ENCODE assay signal across 31 cellular contexts in genomic region chr19:554817-555216, GRCh38. TPM values are rescaled to one million over a fixed set of nuclear protein-coding genes. Genes with fewer than 3 reads are reported as not detected.
"Had no signal": no experiment of that assay in that cellular context is flagged by ENCODE, and none has a peak within 500 bp of the region (broad histone marks: within the 10 kb centered on the region; RNA-seq: fewer than 3 reads in every experiment).

No MANE protein-coding gene starts in this region.

- ATAC-seq: esophagus mucosa; foreskin keratinocyte; gastroesophageal sphincter; mucosa of descending colon; natural killer cell treated with Interleukin-12 subunit alpha and Interleukin-12 subunit beta and Interleukin-15 and Interleukin-18, amount 100 ng/mL, for 72 hours; sciatic nerve; stimulated activated naive CD8-positive, alpha-beta T cell treated with anti-CD3 and anti-CD28 coated beads, Interleukin-15, amount 100 ng/mL, for 72 hours had no signal

- H3K36me3 ChIP-seq: gastroesophageal sphincter, heart left ventricle, suprapubic skin, vagina had no signal

- H3K27ac Mint-ChIP-seq: endodermal cell; memory B cell; mesothelial cell of epicardium; naive B cell; natural killer cell treated with Interleukin-12 subunit alpha and Interleukin-12 subunit beta and Interleukin-15 and Interleukin-18, amount 100 ng/mL, for 72 hours; progenitor cell of endocrine pancreas; stimulated activated naive CD8-positive, alpha-beta T cell treated with anti-CD3 and anti-CD28 coated beads, Interleukin-15, amount 100 ng/mL, for 72 hours had no signal

- H3K9ac ChIP-seq: parathyroid adenoma had no signal

- H3K4me1 Mint-ChIP-seq: endodermal cell, memory B cell, naive B cell, neural crest cell had no signal

- H3K36me3 Mint-ChIP-seq: memory B cell; mesothelial cell of epicardium; naive B cell; natural killer cell treated with Interleukin-12 subunit alpha and Interleukin-12 subunit beta and Interleukin-15 and Interleukin-18, amount 100 ng/mL, for 72 hours had no signal

- H3K4me1 ChIP-seq: foreskin keratinocyte, parathyroid adenoma had no signal

- H3K9me3 ChIP-seq: gastroesophageal sphincter, heart left ventricle, mucosa of descending colon, suprapubic skin, vagina had no signal

- H3K27ac ChIP-seq: epithelial cell of prostate, foreskin keratinocyte, gastroesophageal sphincter, hepatocyte, parathyroid adenoma, suprapubic skin, vagina had no signal

- H3K27me3 Mint-ChIP-seq: natural killer cell treated with Interleukin-12 subunit alpha and Interleukin-12 subunit beta and Interleukin-15 and Interleukin-18, amount 100 ng/mL, for 72 hours; stimulated activated naive CD8-positive, alpha-beta T cell treated with anti-CD3 and anti-CD28 coated beads, Interleukin-15, amount 100 ng/mL, for 72 hours had no signal

- H3K9me3 Mint-ChIP-seq: endodermal cell; memory B cell; mesothelial cell of epicardium; naive B cell; natural killer cell treated with Interleukin-12 subunit alpha and Interleukin-12 subunit beta and Interleukin-15 and Interleukin-18, amount 100 ng/mL, for 72 hours; neural crest cell; stimulated activated naive CD8-positive, alpha-beta T cell treated with anti-CD3 and anti-CD28 coated beads, Interleukin-15, amount 100 ng/mL, for 72 hours had no signal

- H3K4me3 ChIP-seq: gastroesophageal sphincter, heart left ventricle, hepatocyte, lung, mucosa of descending colon, smooth muscle cell, suprapubic skin, vagina had no signal

- DNase-seq: effector CD8-positive, alpha-beta T cell; endodermal cell; foreskin keratinocyte; kidney glomerular epithelial cell; naive B cell; stimulated activated CD4-positive, alpha-beta T cell treated with anti-CD3 and anti-CD28 coated beads, Interleukin-12 subunit alpha, Interleukin-12 subunit beta, amount 100 ng/mL, for 4 hours; stimulated activated CD4-positive, alpha-beta T cell treated with anti-CD3 and anti-CD28 coated beads, Interleukin-1b, Interleukin-23, amount 100 ng/mL, for 48 hours; stimulated activated CD4-positive, alpha-beta T cell treated with anti-CD3 and anti-CD28 coated beads, Interleukin-4, amount 100 ng/mL, for 1 hour; stimulated activated CD8-positive, alpha-beta memory T cell treated with anti-CD3 and anti-CD28 coated beads, Interleukin-4, amount 100 ng/mL, for 48 hours; stimulated activated naive CD4-positive, alpha-beta T cell; stimulated activated naive CD8-positive, alpha-beta T cell treated with anti-CD3 and anti-CD28 coated beads, Interleukin-15, amount 100 ng/mL, for 72 hours had no signal

- FAIRE-seq: colon, islet of Langerhans had no signal

- H3K4me3 Mint-ChIP-seq: endodermal cell; memory B cell; mesothelial cell of epicardium; naive B cell; natural killer cell treated with Interleukin-12 subunit alpha and Interleukin-12 subunit beta and Interleukin-15 and Interleukin-18, amount 100 ng/mL, for 72 hours; neural crest cell; stimulated activated naive CD8-positive, alpha-beta T cell treated with anti-CD3 and anti-CD28 coated beads, Interleukin-15, amount 100 ng/mL, for 72 hours had no signal

RNA-seq across cellular contexts. Expression of gene GZMM, which starts 11.0 kb away (rescaled TPM):
- total RNA-seq: esophagus mucosa, foreskin keratinocyte, hepatocyte, neural crest cell, smooth muscle cell, vagina had no signal
- polyA plus RNA-seq: hepatocyte had no signal

RNA-seq across cellular contexts. Expression of gene HCN2, which starts 34.9 kb away (rescaled TPM):
- total RNA-seq: ureter had no signal
